12 cellular contexts compared by ENCODE assay signal in genomic region chr2:26759845-26760244, GRCh38. TPM values are rescaled to one million over a fixed set of nuclear protein-coding genes. Genes with fewer than 3 reads are reported as not detected.
DNase-seq lines count a peak whose midpoint lies in the region; FAIRE-seq and TF ChIP-seq lines count a peak whose summit lies in the region.
"Had no signal": no experiment of that assay in that cellular context is flagged by ENCODE, and none has a peak within 500 bp of the region (broad histone marks: within the 10 kb centered on the region; RNA-seq: fewer than 3 reads in every experiment).

No MANE protein-coding gene starts in this region.

- no peaks in the 10 kb centered on the region for H3K9me3 Mint-ChIP-seq in Calu3 (ENCODE audit: low read depth, unreplicated experiment)
- H3K9me3 Mint-ChIP-seq: CD8-positive, alpha-beta T cell had no signal

- H3K4me3 ChIP-seq in PC-9 = no peak overlapping the region
- H3K4me3 ChIP-seq in H1 (ENCODE audit: extremely low read depth in 1 of 4, insufficient read depth in 2 of 4, low read depth in 3 of 4, low read length in 4 of 4) = no peak overlapping the region
- H3K4me3 ChIP-seq in trophoblast cell (ENCODE audit: low read depth, low read length) = no peak overlapping the region

- H2BK15ac ChIP-seq in H1 (ENCODE audit: low read length) = no peak overlapping the region

- no peaks in the 10 kb centered on the region for H3K36me3 ChIP-seq in PC-9 (ENCODE audit: low read depth)
- H3K36me3 ChIP-seq in H1 (ENCODE audit: control insufficient read depth in 2 of 4, insufficient read depth in 4 of 4, low read length in 3 of 4) = no peaks in the 10 kb centered on the region
- no peaks in the 10 kb centered on the region for H3K36me3 ChIP-seq in trophoblast cell (ENCODE audit: control insufficient read depth in 1 of 2, insufficient read depth in 2 of 2, low read length in 2 of 2)

- no peaks in the 10 kb centered on the region for H3K27me3 Mint-ChIP-seq in Calu3 (ENCODE audit: unreplicated experiment)

- no peak for DNase-seq in Calu3
- DNase-seq in PC-9 = no peak
- DNase-seq in H1 (ENCODE audit: low read depth in 1 of 2, low spot score in 2 of 2) = no peak
- no peak for DNase-seq in trophoblast cell
- no peak for DNase-seq in HPDE6-E6E7 (ENCODE audit: extremely low spot score)
- DNase-seq in OCI-M2 (lab: John Stamatoyannopoulos, UW; ENCODE audit: unreplicated experiment) = no peak
- DNase-seq in RKO (ENCODE audit: low spot score) = no peak
- DNase-seq: CD8-positive, alpha-beta T cell; COR-L47; DMS53; GF-D8 had no signal

- H3K4me1 Mint-ChIP-seq in Calu3 (ENCODE audit: low read depth, unreplicated experiment) = peaks cover 29% of the 10 kb centered on the region

- no peak overlapping the region for H3K4me3 Mint-ChIP-seq in Calu3 (ENCODE audit: low read depth, unreplicated experiment)
- H3K4me3 Mint-ChIP-seq: CD14-positive monocyte; CD8-positive, alpha-beta T cell had no signal

- H4K5ac ChIP-seq in H1 (ENCODE audit: insufficient read length, low read depth, low read length) = no peak overlapping the region

- H3K9me3 ChIP-seq in PC-9 (ENCODE audit: insufficient read depth, low read depth) (no peaks in the 10 kb centered on the region), H1 (ENCODE audit: insufficient read depth in 2 of 2, low read depth in 1 of 2, low read length in 1 of 2) (no peaks in the 10 kb centered on the region), trophoblast cell (ENCODE audit: insufficient read depth, low read depth, low read length) (no peaks in the 10 kb centered on the region)

- H2BK120ac ChIP-seq in H1 (replicated peaks; ENCODE audit: low read depth, low read length) (no peak overlapping the region), trophoblast cell (ENCODE audit: insufficient read depth, low read length, poor library complexity) (peak overlapping the region; percentile 15)

- no peak overlapping the region for H4K12ac ChIP-seq in trophoblast cell (ENCODE audit: low read depth, low read length)

- no peak overlapping the region for H3K14ac ChIP-seq in H1 (ENCODE audit: insufficient read length)
- H3K14ac ChIP-seq in trophoblast cell (ENCODE audit: low read length) = no peak overlapping the region

- H3K56ac ChIP-seq in H1 (replicated peaks; ENCODE audit: insufficient read length, low read depth, low read length) = no peak overlapping the region

- peak overlapping the region; percentile 98 for H3K27ac ChIP-seq in PC-9
- H3K27ac ChIP-seq in H1 (ENCODE audit: low read depth, low read length) = no peak overlapping the region
- H3K27ac ChIP-seq in trophoblast cell (ENCODE audit: low read depth, low read length) = no peak overlapping the region

- H2BK5ac ChIP-seq in H1 (ENCODE audit: low read depth, low read length) (no peak overlapping the region), trophoblast cell (ENCODE audit: low read depth, low read length, poor library complexity) (no peak overlapping the region)

- H4K20me1 ChIP-seq in PC-9 (ENCODE audit: insufficient read depth) = no peaks in the 10 kb centered on the region
- H4K20me1 ChIP-seq in H1 (replicated peaks in 1 of 2; ENCODE audit: control insufficient read depth in 1 of 2, insufficient read depth in 2 of 2, low read length in 2 of 2) = no peaks in the 10 kb centered on the region

- H3K4me1 ChIP-seq in PC-9 (replicated peaks; ENCODE audit: insufficient read depth) = peaks cover 48% of the 10 kb centered on the region
- H3K4me1 ChIP-seq in H1 (replicated peaks in 1 of 4; ENCODE audit: control insufficient read depth in 3 of 4, insufficient read depth in 4 of 4, low read length in 3 of 4) = peaks cover 10 to 22% (median 12%) of the 10 kb centered on the region in 4 experiments
- peaks cover 9 to 21% of the 10 kb centered on the region in 2 experiments for H3K4me1 ChIP-seq in trophoblast cell (ENCODE audit: control insufficient read depth in 1 of 2, insufficient read depth in 2 of 2, low read length in 2 of 2)

- peaks cover 31% of the 10 kb centered on the region for H3F3A ChIP-seq in PC-9 (ENCODE audit: insufficient read depth, low read depth)

- no peak overlapping the region for H2BK20ac ChIP-seq in H1 (ENCODE audit: low read length)

- CTCF ChIA-PET in Calu3 (lab: Charles Lee) (no interaction called here), PC-9 (lab: Charles Lee) (no interaction called here), H1 (lab: Charles Lee; ENCODE audit: partially characterized antibody) (interaction anchor here (0.6 to 1.0 kb wide), 2 partner anchors 16 to 200 kb away, joined by 3 read pairs; no protein-coding TSS in a partner anchor)

- H3K79me2 ChIP-seq in PC-9 (ENCODE audit: low read depth) (peaks cover 11% of the 10 kb centered on the region), H1 (ENCODE audit: control insufficient read depth in 1 of 2, insufficient read depth in 2 of 2, low read length in 2 of 2) (no peaks in the 10 kb centered on the region), trophoblast cell (ENCODE audit: control insufficient read depth, insufficient read depth, low read length, poor library complexity) (peaks cover 10% of the 10 kb centered on the region)

- peak overlapping the region; percentile 27; the same call in 1 of the 2 replicates for H2BK12ac ChIP-seq in H1 (ENCODE audit: low read depth, low read length)
- H2BK12ac ChIP-seq in trophoblast cell (ENCODE audit: low read length) = peak overlapping the region; percentile 18

- no peak overlapping the region for H2AK5ac ChIP-seq in H1 (ENCODE audit: low read depth, low read length)
- H2AK5ac ChIP-seq in trophoblast cell (ENCODE audit: low read length) = no peak overlapping the region

- H3K27me3 ChIP-seq in PC-9 (ENCODE audit: insufficient read depth, low read depth) (no peaks in the 10 kb centered on the region), H1 (replicated peaks in 1 of 4; ENCODE audit: control insufficient read depth in 3 of 4, extremely low read depth in 1 of 4, insufficient read depth in 3 of 4, low read length in 3 of 4) (peaks cover 0 to 6% (median 0%) of the 10 kb centered on the region in 4 experiments; a peak in 3 of 7 replicates), trophoblast cell (ENCODE audit: insufficient read depth, low read length) (no peaks in the 10 kb centered on the region)

- POLR2A ChIA-PET in PC-9 (lab: Charles Lee; ENCODE audit: unreplicated experiment) = no interaction called here
- POLR2A ChIA-PET in H1 (lab: Charles Lee; ENCODE audit: partially characterized antibody) = interaction anchor here (0.6 to 1.7 kb wide), 4 partner anchors 9 to 761 kb away, joined by 3 to 5 read pairs (median 4); partner anchors contain the start of gene CENPA

- H3K4me2 ChIP-seq in PC-9 (peak overlapping the region; percentile 70; the same call in 1 of the 2 replicates), H1 (ENCODE audit: insufficient read depth in 1 of 2, low read depth in 2 of 2, low read length in 2 of 2) (no peak overlapping the region), trophoblast cell (ENCODE audit: low read length) (no peak overlapping the region)

- H2AFZ ChIP-seq in PC-9 = no peak overlapping the region
- H2AFZ ChIP-seq in H1 (ENCODE audit: low read length) = no peak overlapping the region
- no peak overlapping the region for H2AFZ ChIP-seq in trophoblast cell (ENCODE audit: insufficient read depth, low read length, poor library complexity)

- TF ChIP-seq CTCF in Calu3 (IDR thresholded peaks at IDR 0.05; ENCODE audit: unreplicated experiment) (no peak), PC-9 (conservative IDR thresholded peaks at IDR 0.05) (no peak), H1 (IDR thresholded peaks at IDR 0.05; ENCODE audit: control extremely low read depth in 1 of 3, insufficient read depth in 1 of 3, low read depth in 1 of 3, low read length in 3 of 3) (no peak)

- peaks cover 3% of the 10 kb centered on the region; the same call in 1 of the 2 replicates for H3K23me2 ChIP-seq in H1 (ENCODE audit: low read depth, low read length)

- H3K9me2 ChIP-seq in PC-9 (ENCODE audit: insufficient read depth) = no peaks in the 10 kb centered on the region

- intact Hi-C loops in Calu3 (cut with micrococcal nuclease; ENCODE audit: unreplicated experiment) = no loop called here
- intact Hi-C loops in PC-9 (cut with micrococcal nuclease; ENCODE audit: unreplicated experiment) = loop anchor here (2.0 to 10.0 kb wide), 2 partner anchors 25 to 255 kb away; no protein-coding TSS in a partner anchor

- peaks cover 27% of the 10 kb centered on the region for H3K36me3 Mint-ChIP-seq in Calu3 (ENCODE audit: insufficient read depth, unreplicated experiment)

- no peak for FAIRE-seq in H1 (lab: Jason Lieb, UNC)

- no TSS peak for BruUV-seq in Calu3 (replicated peaks; lab: Mats Ljungman, UMichigan)
- BruUV-seq in PC-9 (replicated peaks; lab: Mats Ljungman, UMichigan) = no TSS peak

- H3K9ac ChIP-seq in H1 (replicated peaks in 1 of 4; ENCODE audit: extremely low read depth in 1 of 4, low read depth in 3 of 4, low read length in 3 of 4) = no peak overlapping the region
- H3K9ac ChIP-seq in trophoblast cell (ENCODE audit: low read length) = no peak overlapping the region

- TF ChIP-seq EP300 in H1 (IDR thresholded peaks at IDR 0.05; ENCODE audit: borderline replicate concordance in 1 of 2, low read depth in 2 of 2, low read length in 2 of 2) = no peak

- no peak overlapping the region for H4K8ac ChIP-seq in H1 (ENCODE audit: extremely low read depth, insufficient read depth, low read length)
- no peak overlapping the region for H4K8ac ChIP-seq in trophoblast cell (ENCODE audit: low read depth, low read length)

- H3K18ac ChIP-seq in H1 (ENCODE audit: extremely low read depth, low read length) (no peak overlapping the region), trophoblast cell (ENCODE audit: low read length) (no peak overlapping the region)

- H3K27ac Mint-ChIP-seq in Calu3 (ENCODE audit: unreplicated experiment) = peak overlapping the region; percentile 100
- H3K27ac Mint-ChIP-seq: CD8-positive, alpha-beta T cell had no signal

- WGBS in H1 (ENCODE audit: extremely low coverage in 1 of 2, insufficient coverage in 1 of 2, insufficient read length in 1 of 2, insufficient replicate concordance in 2 of 2, low coverage in 1 of 2, low lambda C conversion rate in 2 of 2, missing lambda C conversion rate in 1 of 2), 2 experiments = 91% methylated on average over 5 of the region's 5 CpGs; no CpG with 5 or more reads in 1 of the 2 experiments
- no CpG with 5 or more reads among the region's 5 CpGs for whole genome bisulfite sequencing in trophoblast cell (ENCODE audit: extremely low coverage, insufficient coverage, insufficient read length)

- H3K23ac ChIP-seq in H1 (ENCODE audit: insufficient read length) = no peak overlapping the region
- no peak overlapping the region for H3K23ac ChIP-seq in trophoblast cell (ENCODE audit: low read length)

- H3K79me1 ChIP-seq in H1 (ENCODE audit: low read depth, low read length) = no peaks in the 10 kb centered on the region
- peaks cover 15% of the 10 kb centered on the region for H3K79me1 ChIP-seq in trophoblast cell (ENCODE audit: low read length)

- no peak for TF ChIP-seq RAD21 in H1 (IDR thresholded peaks at IDR 0.05 in 1 of 2, conservative IDR thresholded peaks at IDR 0.05 in 1 of 2; ENCODE audit: low read depth in 2 of 2, low read length in 2 of 2)

- H3K4ac ChIP-seq in H1 (replicated peaks; ENCODE audit: insufficient read length, low read depth, low read length) (no peak overlapping the region), trophoblast cell (ENCODE audit: low read depth, low read length) (no peak overlapping the region)

- H4K91ac ChIP-seq in H1 (replicated peaks; ENCODE audit: insufficient read length, low read length) (no peak overlapping the region), trophoblast cell (ENCODE audit: low read depth, low read length) (peak overlapping the region; percentile 21)

- TF ChIP-seq POLR2A in H1 (IDR thresholded peaks at IDR 0.05; ENCODE audit: control extremely low read depth in 1 of 2, low read depth in 2 of 2, low read length in 2 of 2) = no peak

RNA-seq across cellular contexts. Expression of gene SLC35F6, which starts 4.2 kb away (rescaled TPM):
- total RNA-seq in Calu3 (2022) = 36.9 and 43.0 TPM in 2 replicates
- total RNA-seq in PC-9 (2021) = 28.0 and 39.1 TPM in 2 replicates
- total RNA-seq in H1 (2021; fragmentation: NEBNext Ultra II Directional; extraction: Animal tissue kit (Norgen Biotek cat#: 25700)) = 11.2 and 11.6 TPM in 2 replicates
- 12.9 and 13.5 TPM in 2 replicates for polyA plus RNA-seq in H1 (2011; rRNA removed)
- 7.3 TPM for polyA plus RNA-seq in H1 (2011; cell fraction: cytosol; rRNA removed)
- 6.5 TPM for polyA plus RNA-seq in H1 (2011; cell fraction: nucleus; rRNA removed)
- polyA plus RNA-seq in H1 (2012, experiment 1 of 2) = 7.5 to 10.5 TPM (median 8.8 TPM) in 4 replicates
- 8.0 TPM for polyA plus RNA-seq in H1 (2012, experiment 2 of 2)
- polyA plus RNA-seq in H1 (2013, experiment 1 of 2) = 14.9 TPM
- 17.3 TPM for polyA plus RNA-seq in H1 (2013, experiment 2 of 2)
- polyA minus RNA-seq in H1 (2011; rRNA and poly(A)+ RNA removed) = 19.7 and 19.8 TPM in 2 replicates
- polyA minus RNA-seq in H1 (2011; cell fraction: cytosol; rRNA and poly(A)+ RNA removed) = 12.4 TPM
- 9.9 TPM for polyA minus RNA-seq in H1 (2011; cell fraction: nucleus; rRNA and poly(A)+ RNA removed)
- 22.9 and 23.5 TPM in 2 replicates for polyA plus RNA-seq in trophoblast cell (2013)

RNA-seq across cellular contexts. Expression of gene CENPA, which starts 26.0 kb away (rescaled TPM):
- 23.4 and 33.2 TPM in 2 replicates for total RNA-seq in Calu3 (2022)
- total RNA-seq in PC-9 (2021) = 43.6 and 48.8 TPM in 2 replicates
- total RNA-seq in H1 (2021; fragmentation: NEBNext Ultra II Directional; extraction: Animal tissue kit (Norgen Biotek cat#: 25700)) = 28.5 and 30.9 TPM in 2 replicates
- 17.6 and 19.4 TPM in 2 replicates for polyA plus RNA-seq in H1 (2011; rRNA removed)
- 19.1 TPM for polyA plus RNA-seq in H1 (2011; cell fraction: cytosol; rRNA removed)
- polyA plus RNA-seq in H1 (2011; cell fraction: nucleus; rRNA removed) = 15.4 TPM
- polyA plus RNA-seq in H1 (2012, experiment 1 of 2) = 15.1 to 18.3 TPM (median 17.2 TPM) in 4 replicates
- 19.3 TPM for polyA plus RNA-seq in H1 (2012, experiment 2 of 2)
- polyA plus RNA-seq in H1 (2013, experiment 1 of 2) = 16.2 TPM
- polyA plus RNA-seq in H1 (2013, experiment 2 of 2) = 17.2 TPM
- polyA minus RNA-seq in H1 (2011; rRNA and poly(A)+ RNA removed) = 14.0 and 19.9 TPM in 2 replicates
- polyA minus RNA-seq in H1 (2011; cell fraction: cytosol; rRNA and poly(A)+ RNA removed) = 16.4 TPM
- polyA minus RNA-seq in H1 (2011; cell fraction: nucleus; rRNA and poly(A)+ RNA removed) = 10.6 TPM
- 15.2 and 16.5 TPM in 2 replicates for polyA plus RNA-seq in trophoblast cell (2013)
- polyA plus RNA-seq: CD14-positive monocyte had no signal
